Comparison of ENCODE assay signal across 23 cellular contexts in genomic region chr6:39820553-39820952, GRCh38. TPM values are rescaled to one million over a fixed set of nuclear protein-coding genes. Genes with fewer than 3 reads are reported as not detected.
DNase-seq lines count a peak whose midpoint lies in the region; ATAC-seq, FAIRE-seq and TF ChIP-seq lines count a peak whose summit lies in the region.
"Had no signal": no experiment of that assay in that cellular context is flagged by ENCODE, and none has a peak within 500 bp of the region (broad histone marks: within the 10 kb centered on the region; RNA-seq: fewer than 3 reads in every experiment).

No MANE protein-coding gene starts in this region.

- TF ChIP-seq CTCF in K562 (IDR thresholded peaks at IDR 0.05 in 2 of 3, conservative IDR thresholded peaks at IDR 0.05 in 1 of 3; ENCODE audit: insufficient read depth in 2 of 3, low read depth in 1 of 3, low read length in 3 of 3) (no peak), natural killer cell (IDR thresholded peaks at IDR 0.05) (no peak)

- POLR2A ChIA-PET in K562 (lab: Yijun Ruan, JAX) = interaction anchor here (1.0 to 1.6 kb wide), 2 partner anchors 12 to 22 kb away, joined by 3 to 8 read pairs; no protein-coding TSS in a partner anchor

- no peaks in the 10 kb centered on the region for H3K9me1 ChIP-seq in K562 (ENCODE audit: control insufficient read depth, insufficient read depth, low read length)

- H3K4me3 Mint-ChIP-seq in natural killer cell = no peak overlapping the region
- H3K4me3 Mint-ChIP-seq: activated T-cell treated with anti-CD3 and anti-CD28 coated beads, Interleukin-2, amount 50 U/mL, for 72 hours; CD14-positive monocyte; endodermal cell; naive thymus-derived CD4-positive, alpha-beta T cell had no signal

- BruUV-seq in K562 (replicated peaks; lab: Mats Ljungman, UMichigan) = no TSS peak

- CTCF ChIA-PET in K562 (lab: Yijun Ruan, JAX; ENCODE audit: low intra/inter-chr PET ratio) = no interaction called here

- no peaks in the 10 kb centered on the region for H3K9me3 ChIP-seq in K562 (replicated peaks; ENCODE audit: control insufficient read depth, insufficient read depth, low read depth, low read length)
- no peaks in the 10 kb centered on the region for H3K9me3 ChIP-seq in mucosa of stomach (ENCODE audit: control insufficient read depth, low read length)
- H3K9me3 ChIP-seq in subcutaneous abdominal adipose tissue (ENCODE audit: control insufficient read depth in 5 of 5, low read length in 5 of 5) = no peaks in the 10 kb centered on the region
- H3K9me3 ChIP-seq: pancreas had no signal

- no peak for TF ChIP-seq RAD21 in K562 (CRISPR knock-in tag; conservative IDR thresholded peaks at IDR 0.05 in 1 of 2, IDR thresholded peaks at IDR 0.05 in 1 of 2)

- no peaks in the 10 kb centered on the region for H3K27me3 ChIP-seq in ACC112 (ENCODE audit: insufficient read depth, low read length)
- peaks cover 0 to 11% of the 10 kb centered on the region in 2 experiments; a peak in 1 of 5 replicates for H3K27me3 ChIP-seq in K562 (ENCODE audit: control insufficient read depth in 2 of 2, insufficient read depth in 2 of 2, low read length in 2 of 2)
- H3K27me3 ChIP-seq in mucosa of stomach (ENCODE audit: control insufficient read depth, insufficient read depth, low read length) = no peaks in the 10 kb centered on the region
- H3K27me3 ChIP-seq in subcutaneous abdominal adipose tissue (ENCODE audit: control insufficient read depth in 5 of 5, insufficient read depth in 4 of 5, low read length in 5 of 5) = no peaks in the 10 kb centered on the region
- H3K27me3 ChIP-seq: pancreas had no signal

- H3K9me3 Mint-ChIP-seq in natural killer cell = no peaks in the 10 kb centered on the region
- H3K9me3 Mint-ChIP-seq: activated T-cell treated with anti-CD3 and anti-CD28 coated beads, Interleukin-2, amount 50 U/mL, for 72 hours; CD14-positive monocyte; endodermal cell; naive thymus-derived CD4-positive, alpha-beta T cell had no signal

- H3K4me1 Mint-ChIP-seq in natural killer cell = no peaks in the 10 kb centered on the region
- H3K4me1 Mint-ChIP-seq: naive thymus-derived CD4-positive, alpha-beta T cell had no signal

- no peak overlapping the region for H3K9ac ChIP-seq in K562 (ENCODE audit: insufficient read depth in 1 of 2, low read depth in 2 of 2, low read length in 2 of 2)
- H3K9ac ChIP-seq in mucosa of stomach (ENCODE audit: low read length) = peak overlapping the region; percentile 22
- H3K9ac ChIP-seq in subcutaneous abdominal adipose tissue (ENCODE audit: low read length in 5 of 5) = no peak overlapping the region

- peak overlapping the region; percentile 69; the same call in 1 of the 2 replicates for H3K4me3 ChIP-seq in ACC112 (ENCODE audit: low read depth, low read length)
- H3K4me3 ChIP-seq in K562 = no peak overlapping the region
- no peak overlapping the region for H3K4me3 ChIP-seq in mucosa of stomach (ENCODE audit: low read length)
- H3K4me3 ChIP-seq in subcutaneous abdominal adipose tissue (ENCODE audit: low read depth in 1 of 5, low read length in 5 of 5) = no peak overlapping the region
- H3K4me3 ChIP-seq: pancreas had no signal

- H3K4me1 ChIP-seq in ACC112 (ENCODE audit: control insufficient read depth, insufficient read depth, low read length, unreplicated experiment) (peaks cover 21% of the 10 kb centered on the region), K562 (replicated peaks in 1 of 2; ENCODE audit: control insufficient read depth in 2 of 2, insufficient read depth in 2 of 2, low read length in 2 of 2) (no peaks in the 10 kb centered on the region), mucosa of stomach (ENCODE audit: control insufficient read depth, insufficient read depth, low read length) (peaks cover 32% of the 10 kb centered on the region), subcutaneous abdominal adipose tissue (ENCODE audit: control insufficient read depth in 5 of 5, insufficient read depth in 5 of 5, low read length in 5 of 5) (peaks cover 13 to 69% (median 57%) of the 10 kb centered on the region in 5 donors)
- H3K4me1 ChIP-seq: pancreas had no signal

- no peak for TF ChIP-seq POLR2A in K562 (conservative IDR thresholded peaks at IDR 0.05)

- H3K27ac ChIP-seq in ACC112 (ENCODE audit: low read depth, low read length) (no peak overlapping the region), K562 (ENCODE audit: extremely low read depth, low read depth, low read length) (no peak overlapping the region), subcutaneous abdominal adipose tissue (ENCODE audit: low read depth, low read length) (peak overlapping the region; percentile 63)

- no peak overlapping the region for H3K27ac Mint-ChIP-seq in natural killer cell
- H3K27ac Mint-ChIP-seq: activated T-cell treated with anti-CD3 and anti-CD28 coated beads, Interleukin-2, amount 50 U/mL, for 72 hours; CD14-positive monocyte; endodermal cell; naive thymus-derived CD4-positive, alpha-beta T cell had no signal

- H3K36me3 ChIP-seq in ACC112 (ENCODE audit: insufficient read depth, low read length) (no peaks in the 10 kb centered on the region), K562 (ENCODE audit: control insufficient read depth, insufficient read depth, low read length) (no peaks in the 10 kb centered on the region), mucosa of stomach (ENCODE audit: control insufficient read depth, insufficient read depth, low read length) (no peaks in the 10 kb centered on the region), subcutaneous abdominal adipose tissue (ENCODE audit: control insufficient read depth in 5 of 5, insufficient read depth in 5 of 5, low read length in 5 of 5) (peaks cover 0 to 5% (median 0%) of the 10 kb centered on the region in 5 donors)
- H3K36me3 ChIP-seq: pancreas had no signal

- no peak for DNase-seq in K562 (ENCODE audit: extremely low read depth in 1 of 4, low spot score in 3 of 4)
- DNase-seq in natural killer cell = no peak
- DNase-seq in NOMO-1 treated with DMSO at 0.1 percent for 48 hours (lab: John Stamatoyannopoulos, UW; ENCODE audit: unreplicated experiment) = no peak
- DNase-seq in NCI-H2227 treated with DMSO at 0.1 percent for 48 hours (lab: John Stamatoyannopoulos, UW) = no peak
- no peak for DNase-seq in kidney tubule cell (ENCODE audit: low spot score)
- DNase-seq: activated CD4-positive, CD25-positive, alpha-beta regulatory T cell treated with anti-CD3 and anti-CD28 coated beads, Interleukin-2, amount 50 U/mL, for 72 hours; activated naive CD4-positive, alpha-beta T cell treated with anti-CD3 and anti-CD28 coated beads, Interleukin-2, amount 50 U/mL, for 16 hours; activated T-cell treated with anti-CD3 and anti-CD28 coated beads, Interleukin-2, amount 50 U/mL, for 72 hours; naive thymus-derived CD4-positive, alpha-beta T cell; NCI-H1105; NCI-H2107; NCI-H526; pancreas; small intestine; stimulated activated CD4-positive, alpha-beta T cell treated with anti-CD3 and anti-CD28 coated beads, Interleukin-4, amount 100 ng/mL, for 1 hour; stimulated activated naive CD8-positive, alpha-beta T cell treated with anti-CD3 and anti-CD28 coated beads, Interleukin-15, Interleukin-2, amounts not matched to agents 100 U/mL and 50 U/mL, for 24 hours; SW 1271 had no signal

- no peak overlapping the region for H3K4me2 ChIP-seq in K562 (ENCODE audit: insufficient read depth, low read length)

- no peak for TF ChIP-seq EP300 in K562 (IDR thresholded peaks at IDR 0.05; ENCODE audit: low read length)

- H3K36me3 Mint-ChIP-seq in natural killer cell = no peaks in the 10 kb centered on the region
- H3K36me3 Mint-ChIP-seq: CD14-positive monocyte; naive thymus-derived CD4-positive, alpha-beta T cell had no signal

- H3K79me2 ChIP-seq in ACC112 (ENCODE audit: control insufficient read depth, insufficient read depth, low read length, unreplicated experiment) (no peaks in the 10 kb centered on the region), K562 (ENCODE audit: control insufficient read depth, insufficient read depth, low read length) (no peaks in the 10 kb centered on the region)

- H2AFZ ChIP-seq in ACC112 (ENCODE audit: low read length, unreplicated experiment) = no peak overlapping the region
- no peak overlapping the region for H2AFZ ChIP-seq in K562 (ENCODE audit: low read depth, low read length)

- H4K20me1 ChIP-seq in K562 (replicated peaks; ENCODE audit: control insufficient read depth, insufficient read depth, low read length) = no peaks in the 10 kb centered on the region

- intact Hi-C loops in K562 (cut with micrococcal nuclease) (no loop called here), natural killer cell (cut with micrococcal nuclease) (no loop called here)

- ATAC-seq in K562 (no peak), natural killer cell (no peak)
- ATAC-seq: activated T-cell treated with anti-CD3 and anti-CD28 coated beads, Interleukin-2, amount 50 U/mL, for 72 hours; HCT116; naive thymus-derived CD4-positive, alpha-beta T cell; stimulated activated naive CD8-positive, alpha-beta T cell treated with anti-CD3 and anti-CD28 coated beads, Interleukin-15, Interleukin-2, amounts not matched to agents 100 U/mL and 50 U/mL, for 24 hours had no signal

- no peak for FAIRE-seq in K562 (lab: Jason Lieb, UNC)
- FAIRE-seq: pancreas, small intestine had no signal

- no peaks in the 10 kb centered on the region for H3K27me3 Mint-ChIP-seq in natural killer cell (ENCODE audit: low read depth in 2 of 2)

- in situ Hi-C loops in K562 (cut with MboI) = no loop called here

TF ChIP-seq in K562, 482 proteins besides CTCF, POLR2A, EP300 and RAD21:
- TF ChIP-seq RBM25 (IDR thresholded peaks at IDR 0.05; ENCODE audit: low read depth, low read length, severe bottlenecking) (peak; percentile 91), PRMT5 (CRISPR knock-in tag; IDR thresholded peaks at IDR 0.05) (no peak), BCOR (IDR thresholded peaks at IDR 0.05) (0 out of 2 replicates have a peak, but pooled peaks have one; percentile 10)

RNA-seq across cellular contexts. Expression of gene DAAM2, which starts 28.4 kb away (rescaled TPM):
- not detected in 2 replicates for total RNA-seq in K562 (2011; cell fraction: chromatin; rRNA removed; ENCODE audit: low replicate concordance)
- not detected in 2 replicates for total RNA-seq in K562 (2011; cell fraction: nucleolus; rRNA removed)
- total RNA-seq in K562 (2011; cell fraction: nucleoplasm; rRNA removed) = not detected in 2 replicates
- total RNA-seq in K562 (2014; rRNA removed) = not detected in 2 replicates
- total RNA-seq in K562 (2014; rRNA removed; fragmentation: Illumina TruSeq; extraction: Trizol) = not detected in 2 replicates
- total RNA-seq in K562 (2015; rRNA removed; fragmentation: Illumina TruSeq; extraction: Trizol) = not detected in 2 replicates
- total RNA-seq in K562 (2021) = 0.04 and 0.07 TPM in 2 replicates
- polyA plus RNA-seq in K562 (2011; rRNA removed) = not detected in 2 replicates
- polyA plus RNA-seq in K562 (2011; cell fraction: cytosol; rRNA removed) = not detected in 2 replicates
- polyA plus RNA-seq in K562 (2011; cell fraction: nucleus; rRNA removed) = not detected in 2 replicates
- 0.10 and 0.35 TPM in 2 replicates for polyA plus RNA-seq in K562 (2012)
- not detected in 2 replicates for polyA plus RNA-seq in K562 (2014; fragmentation: Illumina TruSeq; extraction: Trizol)
- under 1 TPM in 1 of 2 experiments, not detected in 1; 0.01 TPM for polyA plus RNA-seq in K562 (2014; fragmentation: Nextera tagmentation; extraction: Ambion mirVana)
- polyA plus RNA-seq in K562 (2014; rRNA removed) = not detected in 2 replicates
- not detected in 2 replicates for polyA minus RNA-seq in K562 (2011; rRNA and poly(A)+ RNA removed)
- not detected in 2 replicates for polyA minus RNA-seq in K562 (2011; cell fraction: cytosol; rRNA and poly(A)+ RNA removed)
- not detected in 2 replicates for polyA minus RNA-seq in K562 (2011; cell fraction: nucleus; rRNA and poly(A)+ RNA removed)
- not detected for total RNA-seq in natural killer cell
- total RNA-seq: activated T-cell treated with anti-CD3 and anti-CD28 coated beads, Interleukin-2, amount 50 U/mL, for 72 hours; naive thymus-derived CD4-positive, alpha-beta T cell had no signal
- polyA plus RNA-seq: CD14-positive monocyte; naive thymus-derived CD4-positive, alpha-beta T cell had no signal
